Comparison of ENCODE assay signal across 2 cellular contexts in genomic region chr11:70524096-70524922, GRCh38.
A peak's percentile ranks its signal among the peaks of the same experiment; 100 is the strongest.
TF ChIP-seq lines count a peak whose summit lies in the region.

No MANE protein-coding gene starts in this region.

TF ChIP-seq in HepG2, 621 proteins besides CTCF, POLR2A, EP300 and RAD21 (continued from another document):
- TF ChIP-seq KLF9 (CRISPR knock-in tag; IDR thresholded peaks at IDR 0.05; ENCODE audit: low read depth) (no peak), ZNF780A (CRISPR knock-in tag; IDR thresholded peaks at IDR 0.05) (no peak), ZUFSP (CRISPR knock-in tag; IDR thresholded peaks at IDR 0.05; ENCODE audit: borderline replicate concordance) (no peak), TGIF2 (CRISPR knock-in tag; IDR thresholded peaks at IDR 0.05) (no peak)

TF ChIP-seq in WTC11, 78 proteins besides CTCF, POLR2A, EP300 and RAD21 (continued from another document):
- TF ChIP-seq ARID4B (CRISPR knock-in tag; IDR thresholded peaks at IDR 0.05; ENCODE audit: borderline replicate concordance) (no peak), PRRX2 (CRISPR knock-in tag; IDR thresholded peaks at IDR 0.05) (0 out of 2 replicates have a peak, but pooled peaks have one; percentile 38), CBFB (CRISPR knock-in tag; IDR thresholded peaks at IDR 0.05; ENCODE audit: low read depth) (no peak), FOXK1 (CRISPR knock-in tag; IDR thresholded peaks at IDR 0.05) (no peak), RELA (CRISPR knock-in tag; IDR thresholded peaks at IDR 0.05; ENCODE audit: borderline replicate concordance) (no peak), ZMAT4 (CRISPR knock-in tag; IDR thresholded peaks at IDR 0.05) (no peak), TEAD4 (CRISPR knock-in tag; IDR thresholded peaks at IDR 0.05) (0 out of 2 replicates have a peak, but pooled peaks have one; percentile 37), ETV6 (CRISPR knock-in tag; IDR thresholded peaks at IDR 0.05) (no peak), E2F5 (CRISPR knock-in tag; IDR thresholded peaks at IDR 0.05) (no peak), ATF1 (CRISPR knock-in tag; IDR thresholded peaks at IDR 0.05) (no peak), E2F4 (CRISPR knock-in tag; IDR thresholded peaks at IDR 0.05; ENCODE audit: borderline replicate concordance, low read depth) (no peak), USF2 (CRISPR knock-in tag; IDR thresholded peaks at IDR 0.05) (no peak), ZNF512 (CRISPR knock-in tag; IDR thresholded peaks at IDR 0.05; ENCODE audit: borderline replicate concordance) (no peak), ZNF121 (CRISPR knock-in tag; IDR thresholded peaks at IDR 0.05) (no peak)
